ENCODE assay signal across 17 cellular contexts in genomic region chr7:50674896-50675835, GRCh38.
DNase-seq lines count a peak whose midpoint lies in the region; ATAC-seq, FAIRE-seq and TF ChIP-seq lines count a peak whose summit lies in the region.
"Had no signal": no experiment of that assay in that cellular context is flagged by ENCODE, and none has a peak within 500 bp of the region (broad histone marks: within the 10 kb centered on the region; RNA-seq: fewer than 3 reads in every experiment).

No MANE protein-coding gene starts in this region.

- H3K27me3 ChIP-seq in layer of hippocampus (ENCODE audit: control insufficient read depth, insufficient read depth, low read length), result no peaks in the 10 kb centered on the region
- no peaks in the 10 kb centered on the region for H3K27me3 ChIP-seq in sigmoid colon
- no peaks in the 10 kb centered on the region for H3K27me3 ChIP-seq in testis
- H3K27me3 ChIP-seq: BLaER1 treated with 17β-estradiol and CSF1 and Interleukin-3, amounts not matched to agents 10 nM and 100 nM had no signal

- no peaks in the 10 kb centered on the region for H3K36me3 Mint-ChIP-seq in natural killer cell treated with Interleukin-12 subunit alpha and Interleukin-12 subunit beta and Interleukin-15 and Interleukin-18, amount 100 ng/mL, for 72 hours
- H3K36me3 Mint-ChIP-seq in natural killer cell, result no peaks in the 10 kb centered on the region

- H3K9me3 Mint-ChIP-seq in natural killer cell treated with Interleukin-12 subunit alpha and Interleukin-12 subunit beta and Interleukin-15 and Interleukin-18, amount 100 ng/mL, for 72 hours, result no peaks in the 10 kb centered on the region
- no peaks in the 10 kb centered on the region for H3K9me3 Mint-ChIP-seq in natural killer cell

- H3K4me1 ChIP-seq in sigmoid colon, result peaks cover 0 to 64% (median 59%) of the 10 kb centered on the region in 4 donors
- H3K4me1 ChIP-seq in testis, result no peaks in the 10 kb centered on the region

- peaks cover 11% of the 10 kb centered on the region in 2 donors for H3K27me3 Mint-ChIP-seq in natural killer cell treated with Interleukin-12 subunit alpha and Interleukin-12 subunit beta and Interleukin-15 and Interleukin-18, amount 100 ng/mL, for 72 hours
- peaks cover 9 to 10% of the 10 kb centered on the region in 2 donors for H3K27me3 Mint-ChIP-seq in natural killer cell (ENCODE audit: low read depth in 2 of 2)

- intact Hi-C loops in natural killer cell (cut with micrococcal nuclease), result no loop called here
- intact Hi-C loops in sigmoid colon (cut with DNase I), result loop anchor here (5.0 kb wide), 3 partner anchors 63 to 487 kb away; no protein-coding TSS in a partner anchor
- intact Hi-C loops in testis (cut with DNase I; ENCODE audit: low total_unique reads), result loop anchor here (10.0 kb wide), 1 partner anchor 210 kb away; no protein-coding TSS in a partner anchor

- 85 to 89% methylated on average over 11 of the region's 11 CpGs for WGBS in sigmoid colon, 2 donors
- 85 to 87% methylated on average over 11 of the region's 11 CpGs for WGBS in testis, 2 donors

- no peaks in the 10 kb centered on the region for H3K4me1 Mint-ChIP-seq in natural killer cell treated with Interleukin-12 subunit alpha and Interleukin-12 subunit beta and Interleukin-15 and Interleukin-18, amount 100 ng/mL, for 72 hours (ENCODE audit: low read depth in 2 of 2)
- H3K4me1 Mint-ChIP-seq in natural killer cell, result no peaks in the 10 kb centered on the region

- TF ChIP-seq EP300 in sigmoid colon (IDR thresholded peaks at IDR 0.05), result no peak

- H3K4me3 ChIP-seq in sigmoid colon (no peak overlapping the region), testis (no peak overlapping the region)
- H3K4me3 ChIP-seq: BLaER1 treated with 17β-estradiol and CSF1 and Interleukin-3, amounts not matched to agents 10 nM and 100 nM had no signal

- no peak for TF ChIP-seq POLR2A in sigmoid colon (IDR thresholded peaks at IDR 0.05)
- TF ChIP-seq POLR2A in testis (IDR thresholded peaks at IDR 0.05), result no peak

- H3K4me3 Mint-ChIP-seq in natural killer cell treated with Interleukin-12 subunit alpha and Interleukin-12 subunit beta and Interleukin-15 and Interleukin-18, amount 100 ng/mL, for 72 hours, result no peak overlapping the region
- H3K4me3 Mint-ChIP-seq in natural killer cell, result no peak overlapping the region

- TF ChIP-seq CTCF in natural killer cell (IDR thresholded peaks at IDR 0.05) (no peak), sigmoid colon (IDR thresholded peaks at IDR 0.05) (no peak), testis (IDR thresholded peaks at IDR 0.05) (no peak)

- peak; percentile 18 for DNase-seq in natural killer cell treated with Interleukin-12 subunit alpha and Interleukin-12 subunit beta and Interleukin-15 and Interleukin-18, amount 100 ng/mL, for 72 hours (ENCODE audit: low spot score)
- DNase-seq in natural killer cell (no peak), sigmoid colon (peak; percentile 65), GF-D8 (lab: John Stamatoyannopoulos, UW) (no peak), GM19239 (ENCODE audit: insufficient read length, low spot score) (no peak), testis (no peak)
- DNase-seq: EL, NCI-H1105, NCI-H187, NCI-H446 treated with DMSO at 0.1 percent for 48 hours, NCI-H748 treated with DMSO at 0.1 percent for 48 hours had no signal

- no peak for FAIRE-seq in GM19239 (lab: Jason Lieb, UNC)

- H3K36me3 ChIP-seq in sigmoid colon (peaks cover 5 to 20% (median 9%) of the 10 kb centered on the region in 4 donors), testis (ENCODE audit: low read depth, missing control alignments) (no peaks in the 10 kb centered on the region)

- H3K27ac ChIP-seq in layer of hippocampus (ENCODE audit: low read depth, low read length) (peak overlapping the region; percentile 35), sigmoid colon (peak overlapping the region in 3 of 4 donors; percentile 62 to 74 (median 70)), testis (no peak overlapping the region)
- H3K27ac ChIP-seq: BLaER1 treated with 17β-estradiol and CSF1 and Interleukin-3, amounts not matched to agents 10 nM and 100 nM; KMS-11 had no signal

- no peaks in the 10 kb centered on the region for H3K9me3 ChIP-seq in sigmoid colon
- H3K9me3 ChIP-seq in testis, result no peaks in the 10 kb centered on the region

- ATAC-seq in natural killer cell treated with Interleukin-12 subunit alpha and Interleukin-12 subunit beta and Interleukin-15 and Interleukin-18, amount 100 ng/mL, for 72 hours, result no peak
- no peak for ATAC-seq in natural killer cell
- no peak for ATAC-seq in HG03196 (IDR thresholded peaks at IDR 0.05; ENCODE audit: unreplicated experiment)
- ATAC-seq: Panc1, Right ventricle myocardium inferior had no signal

- no peak overlapping the region for H3K27ac Mint-ChIP-seq in natural killer cell treated with Interleukin-12 subunit alpha and Interleukin-12 subunit beta and Interleukin-15 and Interleukin-18, amount 100 ng/mL, for 72 hours
- no peak overlapping the region for H3K27ac Mint-ChIP-seq in natural killer cell

Comparison
In these comparisons a context has a peak if more than half of its experiments do, and no peak if none do; other contexts are left out.
1. DNase-seq: peak in natural killer cell treated with Interleukin-12 subunit alpha and Interleukin-12 subunit beta and Interleukin-15 and Interleukin-18, amount 100 ng/mL, for 72 hours (single experiment) and sigmoid colon (single experiment); none in natural killer cell (single experiment), GF-D8 (single experiment), GM19239 (single experiment) and testis (single experiment).
2. H3K27ac ChIP-seq: peak in layer of hippocampus (single experiment) and sigmoid colon (3 of 4); none in testis (0 of 2).